1 cellular context compared by ENCODE assay signal in genomic region chr12:57844725-57845477, GRCh38.
TF ChIP-seq lines count a peak whose summit lies in the region.

No MANE protein-coding gene starts in this region.

TF ChIP-seq in SK-N-SH, 30 proteins besides CTCF, POLR2A, EP300 and RAD21 (continued from another document):
- TF ChIP-seq, protein P1, sequence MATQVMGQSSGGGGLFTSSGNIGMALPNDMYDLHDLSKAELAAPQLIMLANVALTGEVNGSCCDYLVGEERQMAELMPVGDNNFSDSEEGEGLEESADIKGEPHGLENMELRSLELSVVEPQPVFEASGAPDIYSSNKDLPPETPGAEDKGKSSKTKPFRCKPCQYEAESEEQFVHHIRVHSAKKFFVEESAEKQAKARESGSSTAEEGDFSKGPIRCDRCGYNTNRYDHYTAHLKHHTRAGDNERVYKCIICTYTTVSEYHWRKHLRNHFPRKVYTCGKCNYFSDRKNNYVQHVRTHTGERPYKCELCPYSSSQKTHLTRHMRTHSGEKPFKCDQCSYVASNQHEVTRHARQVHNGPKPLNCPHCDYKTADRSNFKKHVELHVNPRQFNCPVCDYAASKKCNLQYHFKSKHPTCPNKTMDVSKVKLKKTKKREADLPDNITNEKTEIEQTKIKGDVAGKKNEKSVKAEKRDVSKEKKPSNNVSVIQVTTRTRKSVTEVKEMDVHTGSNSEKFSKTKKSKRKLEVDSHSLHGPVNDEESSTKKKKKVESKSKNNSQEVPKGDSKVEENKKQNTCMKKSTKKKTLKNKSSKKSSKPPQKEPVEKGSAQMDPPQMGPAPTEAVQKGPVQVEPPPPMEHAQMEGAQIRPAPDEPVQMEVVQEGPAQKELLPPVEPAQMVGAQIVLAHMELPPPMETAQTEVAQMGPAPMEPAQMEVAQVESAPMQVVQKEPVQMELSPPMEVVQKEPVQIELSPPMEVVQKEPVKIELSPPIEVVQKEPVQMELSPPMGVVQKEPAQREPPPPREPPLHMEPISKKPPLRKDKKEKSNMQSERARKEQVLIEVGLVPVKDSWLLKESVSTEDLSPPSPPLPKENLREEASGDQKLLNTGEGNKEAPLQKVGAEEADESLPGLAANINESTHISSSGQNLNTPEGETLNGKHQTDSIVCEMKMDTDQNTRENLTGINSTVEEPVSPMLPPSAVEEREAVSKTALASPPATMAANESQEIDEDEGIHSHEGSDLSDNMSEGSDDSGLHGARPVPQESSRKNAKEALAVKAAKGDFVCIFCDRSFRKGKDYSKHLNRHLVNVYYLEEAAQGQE (IDR thresholded peaks at IDR 0.05; ENCODE audit: low read depth, low read length), result 0 out of 2 replicates have a peak, but pooled peaks have one; percentile 34
